In the genomic region with DNA sequence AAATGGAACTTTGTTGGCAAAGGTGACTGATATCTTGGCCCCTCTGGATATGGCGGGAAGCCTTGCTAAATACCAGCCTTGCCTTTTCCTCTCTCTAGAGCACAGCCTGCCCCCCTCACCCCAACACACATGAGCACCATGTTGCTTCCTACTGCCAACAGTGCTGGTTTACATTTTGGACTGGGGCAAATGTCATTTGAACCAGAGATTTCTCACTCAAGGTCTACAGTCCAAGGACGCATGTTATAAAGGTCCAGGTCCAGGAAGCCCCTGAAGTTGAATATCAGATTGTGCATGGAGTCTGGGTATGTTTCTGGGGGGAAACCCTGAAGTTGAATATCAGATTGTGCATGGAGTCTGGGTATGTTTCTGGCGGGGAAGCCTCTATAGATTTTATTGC, we compare ENCODE assay signal across 18 cellular contexts. TPM values are rescaled to one million over a fixed set of nuclear protein-coding genes. Genes with fewer than 3 reads are reported as not detected.
A peak's percentile ranks its signal among the peaks of the same experiment; 100 is the strongest.
DNase-seq lines count a peak whose midpoint lies in the region; ATAC-seq and TF ChIP-seq lines count a peak whose summit lies in the region.
"Had no signal": no experiment of that assay in that cellular context is flagged by ENCODE, and none has a peak within 500 bp of the region (broad histone marks: within the 10 kb centered on the region; RNA-seq: fewer than 3 reads in every experiment).

No MANE protein-coding gene starts in this region.

- intact Hi-C loops in lower leg skin (cut with DNase I; ENCODE audit: low total_unique reads): no loop called here

- WGBS in lower leg skin, 2 donors: 93 to 95% methylated on average over 3 of the region's 3 CpGs

- no peak overlapping the region for H3K4me3 ChIP-seq in SJCRH30
- no peak overlapping the region for H3K4me3 ChIP-seq in thoracic aorta
- H3K4me3 ChIP-seq in lower leg skin (ENCODE audit: low read depth, poor library complexity, severe bottlenecking): no peak overlapping the region

- H3K4me1 ChIP-seq in SJCRH30: peaks cover 25% of the 10 kb centered on the region
- peaks cover 17 to 30% of the 10 kb centered on the region in 2 donors for H3K4me1 ChIP-seq in thoracic aorta (ENCODE audit: control insufficient read depth in 1 of 2, low read depth in 2 of 2)

- no peak for TF ChIP-seq POLR2A in lower leg skin (IDR thresholded peaks at IDR 0.05)

- H3K9me3 ChIP-seq in SJCRH30 (replicated peaks) (no peaks in the 10 kb centered on the region), thoracic aorta (no peaks in the 10 kb centered on the region)
- H3K9me3 ChIP-seq: neutrophil had no signal

- H3K27ac ChIP-seq in SJCRH30: peak overlapping the region; percentile 97
- H3K27ac ChIP-seq in thoracic aorta: peak overlapping the region; percentile 80 to 83
- H3K27ac ChIP-seq: neutrophil had no signal

- no peaks in the 10 kb centered on the region for H3K27me3 ChIP-seq in SJCRH30
- H3K27me3 ChIP-seq in thoracic aorta (replicated peaks; ENCODE audit: insufficient read depth): no peaks in the 10 kb centered on the region

- no peaks in the 10 kb centered on the region for H3K27me3 Mint-ChIP-seq in nephron (ENCODE audit: low read depth)
- H3K27me3 Mint-ChIP-seq: activated CD4-positive, alpha-beta T cell treated with anti-CD3 and anti-CD28 coated beads, Interleukin-2, amount 10 ng/mL, durations not matched to agents 24 days and 14 days; T-helper 17 cell had no signal

- no peaks in the 10 kb centered on the region for H3K36me3 Mint-ChIP-seq in nephron (ENCODE audit: low read depth)

- peaks cover 45% of the 10 kb centered on the region for H3K4me1 Mint-ChIP-seq in nephron
- H3K4me1 Mint-ChIP-seq: activated CD4-positive, alpha-beta T cell treated with anti-CD3 and anti-CD28 coated beads, Interleukin-2, amount 10 ng/mL, durations not matched to agents 24 days and 14 days; T-helper 17 cell had no signal

- H3K9me3 Mint-ChIP-seq in nephron: peaks cover 1% of the 10 kb centered on the region

- peak overlapping the region in 2 of 3 experiments; percentile 74 to 90 for H3K27ac Mint-ChIP-seq in nephron
- H3K27ac Mint-ChIP-seq: activated CD4-positive, alpha-beta T cell treated with anti-CD3 and anti-CD28 coated beads, Interleukin-2, amount 10 ng/mL, durations not matched to agents 24 days and 14 days; activated T-cell treated with anti-CD3 and anti-CD28 coated beads, Interleukin-2, amount 50 U/mL, for 24 hours; T-helper 17 cell had no signal

- no peak overlapping the region for H3K4me3 Mint-ChIP-seq in nephron
- H3K4me3 Mint-ChIP-seq: activated CD4-positive, alpha-beta T cell treated with anti-CD3 and anti-CD28 coated beads, Interleukin-2, amount 10 ng/mL, durations not matched to agents 24 days and 14 days; activated T-cell treated with anti-CD3 and anti-CD28 coated beads, Interleukin-2, amount 50 U/mL, for 24 hours; T-helper 17 cell had no signal

- ATAC-seq in thoracic aorta (ENCODE audit: insufficient number of reproducible peaks, low FRiP score, low read depth): no peak
- ATAC-seq: T-helper 17 cell had no signal

- DNase-seq in SJCRH30 (no peak), epidermal melanocyte (ENCODE audit: insufficient read length, low spot score) (peak; percentile 5), thoracic aorta (ENCODE audit: low spot score) (no peak), NK-92 (lab: John Stamatoyannopoulos, UW; ENCODE audit: unreplicated experiment) (no peak), NCI-H446 (lab: John Stamatoyannopoulos, UW) (no peak), GM10266 (ENCODE audit: extremely low spot score) (no peak), lower leg skin (ENCODE audit: low spot score in 2 of 2) (no peak)
- DNase-seq: activated CD4-positive, alpha-beta T cell treated with anti-CD3 and anti-CD28 coated beads, Interleukin-2, amount 10 ng/mL, durations not matched to agents 24 days and 14 days; activated T-cell treated with anti-CD3 and anti-CD28 coated beads, Interleukin-2, amount 50 U/mL, for 24 hours; amniotic stem cell; GF-D8; GOT3; KBM-7; OCI-M1; stimulated activated CD4-positive, alpha-beta T cell treated with anti-CD3 and anti-CD28 coated beads, Interleukin-1b, Interleukin-23, amount 100 ng/mL, for 48 hours; T-helper 17 cell had no signal

- no peak for TF ChIP-seq CTCF in nephron (IDR thresholded peaks at IDR 0.05; ENCODE audit: unreplicated experiment in 3 of 3)
- TF ChIP-seq CTCF in thoracic aorta (IDR thresholded peaks at IDR 0.05): no peak
- TF ChIP-seq CTCF in GM10266 (IDR thresholded peaks at IDR 0.05; ENCODE audit: control insufficient read depth, insufficient read depth, low read depth, missing control alignments): no peak
- TF ChIP-seq CTCF in lower leg skin (IDR thresholded peaks at IDR 0.05): no peak

- peaks cover 1% of the 10 kb centered on the region for H3K36me3 ChIP-seq in SJCRH30
- no peaks in the 10 kb centered on the region for H3K36me3 ChIP-seq in thoracic aorta
- H3K36me3 ChIP-seq: neutrophil had no signal

RNA-seq across cellular contexts. Expression of gene NEURL1B, which starts 19.9 kb away (rescaled TPM):
- 17.8 and 18.8 TPM in 2 replicates for total RNA-seq in SJCRH30 (2014; rRNA removed; shearing (Covaris generic))
- total RNA-seq in thoracic aorta: 10 to 100 TPM; 17.3 to 17.6 TPM
- 10 to 100 TPM; 12.5 to 34.8 (median 20.9) TPM for total RNA-seq in lower leg skin
